Comparison of ENCODE assay signal across 15 cellular contexts in the genomic region with DNA sequence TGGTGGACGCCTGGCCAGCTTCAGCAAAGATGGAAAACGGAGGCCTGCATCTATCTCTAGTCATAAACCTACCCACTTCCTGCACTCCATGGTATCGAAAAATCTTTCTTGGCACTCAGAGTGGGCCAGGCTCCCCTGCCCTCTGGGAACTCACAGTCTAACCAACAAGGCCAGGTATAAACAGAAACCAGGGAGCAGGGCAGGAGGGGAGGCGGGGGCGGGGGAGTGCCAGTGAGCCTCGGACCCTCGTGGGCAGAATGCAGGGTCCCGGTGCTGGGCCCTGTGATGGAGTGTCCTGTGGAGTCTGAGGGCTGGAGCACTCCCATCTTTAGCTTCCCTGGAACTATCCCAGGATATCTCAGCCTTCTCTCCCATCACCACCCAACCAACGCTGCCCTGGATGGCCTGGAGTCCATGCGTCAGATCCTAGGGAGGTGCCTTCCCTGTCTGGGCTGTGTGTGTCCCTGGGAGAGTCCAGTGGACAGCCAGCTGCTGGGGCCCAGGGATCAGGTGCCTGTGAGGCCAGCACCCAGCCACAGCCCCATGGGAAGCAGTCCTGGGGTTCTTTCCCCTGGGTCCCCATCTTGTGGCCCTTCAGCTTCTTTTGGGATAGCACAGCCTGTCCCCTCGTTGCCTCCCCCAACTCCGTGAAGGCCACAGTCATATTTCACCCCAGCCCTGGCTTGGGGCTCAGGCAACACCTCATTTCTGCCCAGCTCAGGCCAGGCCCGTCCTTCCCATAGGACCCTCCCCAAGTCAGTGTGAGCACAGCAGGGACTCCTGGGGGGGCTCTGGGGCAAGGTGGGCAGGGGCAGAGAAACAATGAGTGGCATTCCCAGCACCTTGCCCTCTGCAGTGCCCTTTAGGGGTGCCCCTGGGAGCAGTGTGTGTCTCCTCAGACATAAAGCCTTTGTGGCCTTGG. TPM values are rescaled to one million over a fixed set of nuclear protein-coding genes. Genes with fewer than 3 reads are reported as not detected.
A peak's percentile ranks its signal among the peaks of the same experiment; 100 is the strongest.
DNase-seq lines count a peak whose midpoint lies in the region; ATAC-seq and TF ChIP-seq lines count a peak whose summit lies in the region.
"Had no signal": no experiment of that assay in that cellular context is flagged by ENCODE, and none has a peak within 500 bp of the region (broad histone marks: within the 10 kb centered on the region; RNA-seq: fewer than 3 reads in every experiment).

No MANE protein-coding gene starts in this region.

- no peaks in the 10 kb centered on the region for H3F3A ChIP-seq in neural progenitor cell (ENCODE audit: low read depth)

- no peak overlapping the region for H3K4me3 ChIP-seq in RWPE2 (ENCODE audit: severe bottlenecking)
- H3K4me3 ChIP-seq in right cardiac atrium (ENCODE audit: low read length), result no peak overlapping the region
- no peak overlapping the region for H3K4me3 ChIP-seq in neural progenitor cell
- H3K4me3 ChIP-seq: gastroesophageal sphincter had no signal

- H3K27me3 ChIP-seq in RWPE2 (ENCODE audit: insufficient read depth, poor library complexity, severe bottlenecking) (no peaks in the 10 kb centered on the region), right cardiac atrium (ENCODE audit: control insufficient read depth, insufficient read depth) (no peaks in the 10 kb centered on the region), neural progenitor cell (no peaks in the 10 kb centered on the region)
- H3K27me3 ChIP-seq: gastroesophageal sphincter had no signal

- H3K27me3 Mint-ChIP-seq in CD14-positive monocyte (ENCODE audit: low read depth in 3 of 3) (peaks cover 0 to 10% (median 2%) of the 10 kb centered on the region in 3 donors), neural progenitor cell (ENCODE audit: insufficient read depth, low read depth) (peaks cover 8% of the 10 kb centered on the region)

- H3K27ac Mint-ChIP-seq in CD14-positive monocyte, result peak overlapping the region in 3 of 7 donors; percentile 65 to 83 (median 73)
- peak overlapping the region; percentile 44 for H3K27ac Mint-ChIP-seq in neural progenitor cell

- DNase-seq in CD14-positive monocyte (ENCODE audit: low spot score), result peak; percentile 41
- DNase-seq in RWPE2 (ENCODE audit: low spot score), result peak; percentile 43
- peak in 2 of 3 donors; percentile 7 to 45 for DNase-seq in right cardiac atrium
- DNase-seq in neural progenitor cell (ENCODE audit: low spot score), result no peak
- no peak for DNase-seq in UCSD-AML1 (lab: John Stamatoyannopoulos, UW; ENCODE audit: unreplicated experiment)
- DNase-seq: DMS 273 treated with DMSO at 0.1 percent for 48 hours, mesendoderm, NCI-H82 had no signal

- no peak overlapping the region for H3K9ac ChIP-seq in neural progenitor cell
- H3K9ac ChIP-seq: parathyroid adenoma had no signal

- H2AFZ ChIP-seq in neural progenitor cell (replicated peaks), result no peak overlapping the region
- H2AFZ ChIP-seq: parathyroid adenoma had no signal

- no peak overlapping the region for H3K27ac ChIP-seq in RWPE2 (ENCODE audit: poor library complexity, severe bottlenecking)
- no peak overlapping the region for H3K27ac ChIP-seq in right cardiac atrium (ENCODE audit: low read length)
- no peak overlapping the region for H3K27ac ChIP-seq in neural progenitor cell
- H3K27ac ChIP-seq: gastroesophageal sphincter, parathyroid adenoma, RWPE1 had no signal

- H3K4me3 Mint-ChIP-seq in CD14-positive monocyte (no peak overlapping the region), neural progenitor cell (no peak overlapping the region)

- no peak for ATAC-seq in RWPE2 (ENCODE audit: low read depth)
- ATAC-seq in right cardiac atrium, result no peak
- no peak for ATAC-seq in GM19395 (IDR thresholded peaks at IDR 0.05; ENCODE audit: unreplicated experiment)
- ATAC-seq in HG02588 (IDR thresholded peaks at IDR 0.05; ENCODE audit: unreplicated experiment), result no peak
- no peak for ATAC-seq in GM18870 (IDR thresholded peaks at IDR 0.05; ENCODE audit: unreplicated experiment)
- ATAC-seq: gastroesophageal sphincter had no signal

- no peak overlapping the region for H3K4me2 ChIP-seq in neural progenitor cell

- H3K36me3 Mint-ChIP-seq in CD14-positive monocyte (no peaks in the 10 kb centered on the region), neural progenitor cell (no peaks in the 10 kb centered on the region)

- H3K79me2 ChIP-seq in neural progenitor cell (ENCODE audit: low read depth), result no peaks in the 10 kb centered on the region
- H3K79me2 ChIP-seq: parathyroid adenoma had no signal

- H3K4me1 ChIP-seq in RWPE2 (ENCODE audit: insufficient read depth, poor library complexity, severe bottlenecking) (no peaks in the 10 kb centered on the region), right cardiac atrium (ENCODE audit: control insufficient read depth, insufficient read depth, low read length) (no peaks in the 10 kb centered on the region), neural progenitor cell (no peaks in the 10 kb centered on the region)
- H3K4me1 ChIP-seq: gastroesophageal sphincter, parathyroid adenoma had no signal

- no peaks in the 10 kb centered on the region for H3K9me3 ChIP-seq in RWPE2 (ENCODE audit: severe bottlenecking)
- no peaks in the 10 kb centered on the region for H3K9me3 ChIP-seq in right cardiac atrium (ENCODE audit: control insufficient read depth, low read length)
- H3K9me3 ChIP-seq in neural progenitor cell (ENCODE audit: low read depth), result no peaks in the 10 kb centered on the region
- H3K9me3 ChIP-seq: gastroesophageal sphincter had no signal

- intact Hi-C loops in CD14-positive monocyte (cut with micrococcal nuclease) (no loop called here), right cardiac atrium (cut with DNase I) (no loop called here)

- WGBS in right cardiac atrium, result 95% methylated on average over 13 of the region's 13 CpGs

- H3K9me3 Mint-ChIP-seq in CD14-positive monocyte, result no peaks in the 10 kb centered on the region
- H3K9me3 Mint-ChIP-seq in neural progenitor cell, result peaks cover 2% of the 10 kb centered on the region

- TF ChIP-seq CTCF in CD14-positive monocyte (IDR thresholded peaks at IDR 0.05) (no peak), RWPE2 (IDR thresholded peaks at IDR 0.05; ENCODE audit: poor library complexity, severe bottlenecking) (no peak), neural progenitor cell (IDR thresholded peaks at IDR 0.05) (no peak)

- H3K36me3 ChIP-seq in RWPE2 (ENCODE audit: low read depth) (no peaks in the 10 kb centered on the region), neural progenitor cell (no peaks in the 10 kb centered on the region)
- H3K36me3 ChIP-seq: gastroesophageal sphincter had no signal

- no peaks in the 10 kb centered on the region for H4K20me1 ChIP-seq in neural progenitor cell (ENCODE audit: low read depth)

- H3K4me1 Mint-ChIP-seq in CD14-positive monocyte (peaks cover 24% of the 10 kb centered on the region), neural progenitor cell (peaks cover 9% of the 10 kb centered on the region)

RNA-seq across cellular contexts. Expression of a gene that starts 1.1 kb away (rescaled TPM):
- polyA plus RNA-seq in CD14-positive monocyte (not detected), right cardiac atrium (not detected)
- total RNA-seq in right cardiac atrium (not detected), neural progenitor cell (ENCODE audit: low replicate concordance) (not detected in 2 replicates)
- total RNA-seq: cerebellum had no signal

RNA-seq across cellular contexts. Expression of a gene that starts 24.0 kb away (rescaled TPM):
- polyA plus RNA-seq in CD14-positive monocyte (1 to 10 TPM; 2.8 to 3.2 TPM), right cardiac atrium (279 TPM)
- total RNA-seq in right cardiac atrium (100 to 1,000 TPM in 2 of 4 donors, 10 to 100 TPM in 2; 65.5 to 150 (median 112) TPM), neural progenitor cell (ENCODE audit: low replicate concordance) (6.4 and 12.9 TPM in 2 replicates)

RNA-seq across cellular contexts. Expression of a gene that starts 52.8 kb away (rescaled TPM):
- polyA plus RNA-seq in CD14-positive monocyte, result not detected
- 10 to 100 TPM in 2 of 4 donors, 1 to 10 TPM in 2; 5.3 to 13.7 (median 10.0) TPM for total RNA-seq in right cardiac atrium
- 7.8 TPM for polyA plus RNA-seq in right cardiac atrium
- total RNA-seq in neural progenitor cell (ENCODE audit: low replicate concordance), result 0.62 TPM in 1 of 2 replicates, not detected in the other

Comparison
In these comparisons a context has a peak if more than half of its experiments do, and no peak if none do; other contexts are left out.
1. DNase-seq: peak in CD14-positive monocyte (single experiment), RWPE2 (single experiment) and right cardiac atrium (2 of 3); none in neural progenitor cell (single experiment) and UCSD-AML1 (single experiment).